In the genomic region with DNA sequence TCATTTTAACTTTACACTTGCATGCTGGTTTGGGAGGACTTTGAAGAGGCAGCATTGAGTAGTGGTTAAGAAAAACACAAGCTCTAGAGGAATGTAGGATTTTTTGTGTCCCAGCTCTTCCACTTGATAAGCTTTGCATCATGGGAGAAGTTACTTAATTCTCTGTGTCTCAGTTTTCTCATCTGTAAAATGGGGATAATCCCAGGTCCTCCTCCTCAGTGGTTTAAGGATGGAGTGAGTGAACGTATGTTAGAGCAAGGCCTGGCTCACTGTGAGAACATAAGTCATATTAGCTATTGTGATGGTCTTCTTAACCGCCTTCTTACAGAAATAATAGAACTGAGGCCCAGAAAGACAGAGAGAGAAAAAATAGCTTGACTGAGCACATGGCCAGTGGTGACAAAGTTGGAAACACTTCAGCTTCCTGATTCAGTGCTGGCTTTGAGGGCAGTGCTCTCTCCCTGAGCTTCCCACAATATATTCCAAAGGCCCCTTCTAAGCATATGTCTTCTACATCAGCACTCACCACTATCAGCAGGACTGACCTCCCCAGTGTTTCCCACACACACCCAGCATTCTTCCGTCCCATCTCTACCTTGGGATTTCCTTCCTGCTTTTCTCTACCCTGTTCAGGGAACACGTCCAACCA, we compare ENCODE assay signal across 14 cellular contexts.
DNase-seq lines count a peak whose midpoint lies in the region; ATAC-seq and TF ChIP-seq lines count a peak whose summit lies in the region.
"Had no signal": no experiment of that assay in that cellular context is flagged by ENCODE, and none has a peak within 500 bp of the region (broad histone marks: within the 10 kb centered on the region; RNA-seq: fewer than 3 reads in every experiment).

No MANE protein-coding gene starts in this region.

- H2BK12ac ChIP-seq in neuronal stem cell (ENCODE audit: low read length): no peak overlapping the region

- TF ChIP-seq CTCF in transverse colon (IDR thresholded peaks at IDR 0.05): no peak

- in situ Hi-C loops in transverse colon (cut with MboI; ENCODE audit: low pct_ligation_motif_present in 1 of 4, low pct_unique_long_range_greater_than_20kb in 1 of 4, low sequenced_read_pairs in 3 of 4): no loop called here

- H3K36me3 ChIP-seq in neuronal stem cell (replicated peaks in 1 of 2; ENCODE audit: control insufficient read depth in 2 of 2, insufficient read depth in 2 of 2, low read length in 2 of 2) (no peaks in the 10 kb centered on the region), transverse colon (no peaks in the 10 kb centered on the region)
- H3K36me3 ChIP-seq: MG63 had no signal

- no peak overlapping the region for H4K91ac ChIP-seq in neuronal stem cell (ENCODE audit: low read depth, low read length, poor library complexity)

- no peak for TF ChIP-seq EP300 in transverse colon (IDR thresholded peaks at IDR 0.05; ENCODE audit: low read depth)

- no peak overlapping the region for H4K8ac ChIP-seq in neuronal stem cell (ENCODE audit: low read depth, low read length)

- H3K27me3 ChIP-seq in neuronal stem cell (ENCODE audit: control insufficient read depth in 3 of 3, insufficient read depth in 3 of 3, low read depth in 1 of 3, low read length in 3 of 3) (no peaks in the 10 kb centered on the region), transverse colon (no peaks in the 10 kb centered on the region)
- H3K27me3 ChIP-seq: MG63 had no signal

- no peak overlapping the region for H3K9ac ChIP-seq in neuronal stem cell (ENCODE audit: low read depth, low read length, poor library complexity)

- DNase-seq in Right ventricle myocardium inferior (ENCODE audit: missing footprints) (no peak), cardiac septum (ENCODE audit: low spot score) (no peak), Right ventricle myocardium superior (no peak), neuronal stem cell (ENCODE audit: low spot score) (no peak), transverse colon (no peak), NCI-H1436 treated with DMSO at 0.1 percent for 48 hours (lab: John Stamatoyannopoulos, UW) (no peak)
- DNase-seq: activated CD4-positive, alpha-beta T cell treated with anti-CD3 and anti-CD28 coated beads for 1 hour; activated T-cell treated with anti-CD3 and anti-CD28 coated beads, Interleukin-2, amount 50 U/mL, for 1 hour; NCI-H2081 treated with DMSO at 0.1 percent for 48 hours; T-helper 17 cell had no signal

- no peak overlapping the region for H3K14ac ChIP-seq in neuronal stem cell (ENCODE audit: low read length)

- ATAC-seq in Right ventricle myocardium inferior: peak; percentile 69
- ATAC-seq in Right ventricle myocardium superior (ENCODE audit: poor library complexity): peak; percentile 78
- no peak for ATAC-seq in HG02678 (IDR thresholded peaks at IDR 0.05; ENCODE audit: unreplicated experiment)
- no peak for ATAC-seq in GM21367 (IDR thresholded peaks at IDR 0.05; ENCODE audit: unreplicated experiment)
- ATAC-seq: T-helper 17 cell had no signal

- H2BK5ac ChIP-seq in neuronal stem cell (ENCODE audit: low read length): no peak overlapping the region

- no peak overlapping the region for H2AK5ac ChIP-seq in neuronal stem cell (ENCODE audit: low read depth, low read length)

- H3K4me3 ChIP-seq in neuronal stem cell (ENCODE audit: low read length in 2 of 2): no peak overlapping the region
- H3K4me3 ChIP-seq in transverse colon: no peak overlapping the region
- H3K4me3 ChIP-seq: A549, MG63 had no signal

- H2AFZ ChIP-seq in neuronal stem cell (ENCODE audit: low read length): peak overlapping the region; percentile 70

- H3K9me3 ChIP-seq in neuronal stem cell (replicated peaks in 1 of 2; ENCODE audit: control insufficient read depth in 2 of 2, insufficient read depth in 1 of 2, low read depth in 1 of 2, low read length in 2 of 2) (peaks cover 0 to under 1% of the 10 kb centered on the region in 2 donors), transverse colon (no peaks in the 10 kb centered on the region)
- H3K9me3 ChIP-seq: A549, MG63 had no signal

- peaks cover 4 to 12% of the 10 kb centered on the region in 2 donors for H3K4me1 ChIP-seq in neuronal stem cell (ENCODE audit: control insufficient read depth in 2 of 2, insufficient read depth in 1 of 2, low read depth in 1 of 2, low read length in 2 of 2)
- H3K4me1 ChIP-seq in transverse colon: peaks cover 0 to 9% (median 0%) of the 10 kb centered on the region in 4 donors

- no peak overlapping the region for H3K23ac ChIP-seq in neuronal stem cell (ENCODE audit: low read depth, low read length, poor library complexity)

- no CpG with 5 or more reads among the region's 4 CpGs for WGBS in neuronal stem cell (ENCODE audit: extremely low coverage in 2 of 2, insufficient read length in 2 of 2, insufficient replicate concordance in 1 of 2), 2 donors
- 67 to 75% methylated on average over 4 of the region's 4 CpGs for WGBS in transverse colon (ENCODE audit: low coverage in 1 of 2), 2 donors

- no peak overlapping the region for H3K4ac ChIP-seq in neuronal stem cell (ENCODE audit: low read length)

- no peak overlapping the region for H3K4me2 ChIP-seq in neuronal stem cell (ENCODE audit: insufficient read depth, low read length, poor library complexity, severe bottlenecking)
- H3K4me2 ChIP-seq: A549 had no signal

- no peak overlapping the region for H2BK15ac ChIP-seq in neuronal stem cell (ENCODE audit: low read length)

- H3K79me1 ChIP-seq in neuronal stem cell (ENCODE audit: low read depth, low read length): no peaks in the 10 kb centered on the region

- no peak overlapping the region for H3K27ac ChIP-seq in neuronal stem cell (replicated peaks; ENCODE audit: low read length)
- H3K27ac ChIP-seq in transverse colon: peak overlapping the region in 3 of 4 donors; percentile 13 to 33 (median 33)
- H3K27ac ChIP-seq: A549 had no signal

- H3K18ac ChIP-seq in neuronal stem cell (ENCODE audit: low read length): peak overlapping the region; percentile 67

- no peak for TF ChIP-seq POLR2A in transverse colon (IDR thresholded peaks at IDR 0.05)

- intact Hi-C loops in Right ventricle myocardium inferior (cut with DNase I) (no loop called here), cardiac septum (cut with DNase I) (loop anchor here (5.0 kb wide), 1 partner anchor 88 kb away; no protein-coding TSS in a partner anchor), Right ventricle myocardium superior (cut with DNase I) (no loop called here), transverse colon (cut with DNase I; ENCODE audit: low total_unique reads) (no loop called here)

- no peak overlapping the region for H2BK120ac ChIP-seq in neuronal stem cell (ENCODE audit: low read depth, low read length)

Comparison
In these comparisons a context has a peak if more than half of its experiments do, and no peak if none do; other contexts are left out.
1. ATAC-seq: peak in Right ventricle myocardium inferior (single experiment) and Right ventricle myocardium superior (single experiment); none in HG02678 (single experiment) and GM21367 (single experiment).